8 cellular contexts compared by ENCODE assay signal in genomic region chrX:74382613-74383012, GRCh38. TPM values are rescaled to one million over a fixed set of nuclear protein-coding genes. Genes with fewer than 3 reads are reported as not detected.
DNase-seq lines count a peak whose midpoint lies in the region; FAIRE-seq and TF ChIP-seq lines count a peak whose summit lies in the region.

No MANE protein-coding gene starts in this region.

- FAIRE-seq in G401.6 (lab: Jason Lieb, UNC): peak; percentile 83
- no peak for FAIRE-seq in keratinocyte (lab: Jason Lieb, UNC)

- CTCF ChIA-PET in mammary epithelial cell (lab: Charles Lee; ENCODE audit: low non-redundant PET): no interaction called here

- no peaks in the 10 kb centered on the region for H4K20me1 ChIP-seq in mammary epithelial cell (ENCODE audit: insufficient read depth, low read length)
- H4K20me1 ChIP-seq in keratinocyte (ENCODE audit: control insufficient read depth, extremely low read depth, insufficient read depth, low read length): no peaks in the 10 kb centered on the region

- in situ Hi-C loops in HAP-1 (cut with MboI; ENCODE audit: low sequenced_read_pairs): loop anchor here (10.0 kb wide), 1 partner anchor 162 kb away; no protein-coding TSS in a partner anchor
- in situ Hi-C loops in mammary epithelial cell (cut with MboI; ENCODE audit: low sequenced_read_pairs in 2 of 2): loop anchor here (10.0 to 25.0 kb wide), 3 partner anchors 72 to 162 kb away; no protein-coding TSS in a partner anchor

- H3K27me3 ChIP-seq in HAP-1 (ENCODE audit: low read depth): no peaks in the 10 kb centered on the region
- peaks cover 2% of the 10 kb centered on the region for H3K27me3 ChIP-seq in mammary epithelial cell (ENCODE audit: insufficient read depth, low read length)
- H3K27me3 ChIP-seq in keratinocyte (ENCODE audit: control insufficient read depth, extremely low read depth, insufficient read depth, low read length): no peaks in the 10 kb centered on the region

- no peaks in the 10 kb centered on the region for H3K9me1 ChIP-seq in keratinocyte (ENCODE audit: control insufficient read depth, extremely low read depth, insufficient read depth, low read length)

- H2AFZ ChIP-seq in mammary epithelial cell (ENCODE audit: low read depth, low read length) (no peak overlapping the region), keratinocyte (ENCODE audit: control insufficient read depth, low read length) (no peak overlapping the region)

- DNase-seq in HAP-1 (ENCODE audit: low spot score in 2 of 2) (peak; percentile 67 to 86), NCI-H2107 treated with DMSO at 0.1 percent for 48 hours (lab: John Stamatoyannopoulos, UW; ENCODE audit: unreplicated experiment) (peak; percentile 50), mammary epithelial cell (peak; percentile 62), keratinocyte (ENCODE audit: low read depth, low spot score) (peak; percentile 42), NCI-H2029 treated with DMSO at 0.1 percent for 48 hours (lab: John Stamatoyannopoulos, UW) (no peak)
- DNase-seq in stimulated activated CD4-positive, alpha-beta T cell treated with anti-CD3 and anti-CD28 coated beads, Interleukin-2, amount 100 ng/mL, for 4 hours (ENCODE audit: low read depth): peak; percentile 33

- H3K9ac ChIP-seq in mammary epithelial cell (ENCODE audit: insufficient read depth, low read length) (no peak overlapping the region), keratinocyte (ENCODE audit: control insufficient read depth, extremely low read depth, insufficient read depth, low read length) (no peak overlapping the region)

- H3K4me2 ChIP-seq in mammary epithelial cell (ENCODE audit: insufficient read depth, low read depth, low read length) (no peak overlapping the region), keratinocyte (ENCODE audit: control insufficient read depth, extremely low read depth, insufficient read depth, low read depth, low read length) (no peak overlapping the region)

- H3K79me2 ChIP-seq in mammary epithelial cell (ENCODE audit: insufficient read depth, low read length): no peaks in the 10 kb centered on the region
- no peaks in the 10 kb centered on the region for H3K79me2 ChIP-seq in keratinocyte (ENCODE audit: control insufficient read depth, insufficient read depth, low read length)

- 0% methylated on average over 2 of the region's 2 CpGs for WGBS in mammary epithelial cell (ENCODE audit: low coverage, missing lambda C conversion rate)

- H3K9me3 ChIP-seq in HAP-1: no peaks in the 10 kb centered on the region
- H3K9me3 ChIP-seq in mammary epithelial cell (replicated peaks; ENCODE audit: insufficient read depth, low read length): no peaks in the 10 kb centered on the region
- H3K9me3 ChIP-seq in keratinocyte (ENCODE audit: control insufficient read depth, low read depth, low read length): no peaks in the 10 kb centered on the region

- H3K36me3 ChIP-seq in HAP-1 (replicated peaks) (no peaks in the 10 kb centered on the region), mammary epithelial cell (ENCODE audit: insufficient read depth, low read length) (no peaks in the 10 kb centered on the region), keratinocyte (ENCODE audit: control insufficient read depth in 2 of 2, extremely low read depth in 1 of 2, insufficient read depth in 2 of 2, low read length in 2 of 2) (no peaks in the 10 kb centered on the region)

- H3K27ac ChIP-seq in VCaP: no peak overlapping the region
- H3K27ac ChIP-seq in mammary epithelial cell (ENCODE audit: insufficient read depth, low read depth, low read length): no peak overlapping the region
- no peak overlapping the region for H3K27ac ChIP-seq in keratinocyte (ENCODE audit: control insufficient read depth, insufficient read depth, low read length)

- intact Hi-C loops in mammary epithelial cell (cut with micrococcal nuclease): loop anchor here (1.0 to 2.0 kb wide), 7 partner anchors 41 to 527 kb away; no protein-coding TSS in a partner anchor

- no TSS peak for BruUV-seq in mammary epithelial cell (replicated peaks; lab: Mats Ljungman, UMichigan)

- no peak overlapping the region for H3K4me3 ChIP-seq in HAP-1
- H3K4me3 ChIP-seq in mammary epithelial cell (replicated peaks in 1 of 3; ENCODE audit: insufficient read depth in 1 of 3, low read depth in 2 of 3, low read length in 3 of 3): no peak overlapping the region
- H3K4me3 ChIP-seq in keratinocyte (ENCODE audit: control insufficient read depth in 2 of 3, extremely low read depth in 1 of 3, insufficient read depth in 2 of 3, low read depth in 1 of 3, low read length in 3 of 3): no peak overlapping the region

- TF ChIP-seq CTCF in VCaP (conservative IDR thresholded peaks at IDR 0.05) (peak; percentile 78), mammary epithelial cell (conservative IDR thresholded peaks at IDR 0.05 in 1 of 2, IDR thresholded peaks at IDR 0.05 in 1 of 2; ENCODE audit: extremely low read depth in 1 of 2, insufficient read depth in 1 of 2, low read depth in 1 of 2, low read length in 2 of 2) (peak; percentile 85 to 97), keratinocyte (optimal IDR thresholded peaks at IDR 0.05 in 1 of 3, IDR thresholded peaks at IDR 0.05 in 1 of 3, conservative IDR thresholded peaks at IDR 0.05 in 1 of 3; ENCODE audit: extremely low read depth in 1 of 3, insufficient read depth in 2 of 3, low read length in 3 of 3) (peak; percentile 81 to 88 (median 87))

- no peaks in the 10 kb centered on the region for H3K4me1 ChIP-seq in HAP-1
- H3K4me1 ChIP-seq in mammary epithelial cell (ENCODE audit: insufficient read depth, low read length): no peaks in the 10 kb centered on the region
- H3K4me1 ChIP-seq in keratinocyte (ENCODE audit: control insufficient read depth, extremely low read depth, insufficient read depth, low read length): no peaks in the 10 kb centered on the region

- dilution Hi-C loops in mammary epithelial cell (cut with HindIII; ENCODE audit: low sequenced_read_pairs) (no loop called here), keratinocyte (cut with MboI; ENCODE audit: extremely low pct_ligation_motif_present, low sequenced_read_pairs) (no loop called here)

RNA-seq across cellular contexts. Expression of gene SLC16A2, which starts 38.7 kb away (rescaled TPM):
- total RNA-seq in mammary epithelial cell: 10 to 100 TPM; 16.2 to 45.4 TPM
- polyA plus RNA-seq in mammary epithelial cell: 39.1 TPM
- polyA minus RNA-seq in mammary epithelial cell: 74.5 TPM
- 38.4 to 50.7 TPM (median 44.5 TPM) in 3 replicates for polyA plus RNA-seq in keratinocyte
- 2.6 TPM for polyA plus RNA-seq in keratinocyte (2011; ENCODE audit: low read depth)
- 37.8 and 48.9 TPM in 2 replicates for polyA plus RNA-seq in keratinocyte (2011; cell fraction: cytosol; rRNA removed)
- 101 and 109 TPM in 2 replicates for polyA plus RNA-seq in keratinocyte (2011; cell fraction: nucleus; rRNA removed)
- 15.5 and 31.5 TPM in 2 replicates for polyA plus RNA-seq in keratinocyte (2012; ENCODE audit: low replicate concordance)
- 62.7 to 90.5 TPM (median 64.4 TPM) in 3 replicates for polyA minus RNA-seq in keratinocyte
- polyA minus RNA-seq in keratinocyte (2011; cell fraction: cytosol; rRNA and poly(A)+ RNA removed): 54.5 TPM
- 84.2 and 102 TPM in 2 replicates for polyA minus RNA-seq in keratinocyte (2011; cell fraction: nucleus; rRNA and poly(A)+ RNA removed)
